ENCODE assay signal across 10 cellular contexts in the genomic region with DNA sequence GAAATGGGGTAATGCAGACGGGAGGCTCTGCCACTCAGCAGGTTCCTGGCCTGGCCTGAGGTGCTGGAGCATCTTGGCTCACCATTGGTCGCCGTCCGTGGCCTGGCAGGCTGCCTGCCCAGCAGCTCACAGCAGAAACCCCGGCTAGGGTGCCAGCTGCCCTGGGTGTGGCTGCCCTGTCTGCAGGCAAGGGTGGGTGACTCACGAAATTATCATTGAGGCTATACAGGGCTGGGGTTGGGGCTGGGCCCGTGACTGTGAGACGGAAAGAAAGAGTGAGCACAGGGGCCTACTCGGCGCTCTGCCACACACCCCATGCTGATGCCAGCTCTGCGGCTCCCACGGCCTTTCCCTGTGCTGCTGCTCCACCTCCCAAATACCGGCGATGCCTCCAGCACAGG. TPM values are rescaled to one million over a fixed set of nuclear protein-coding genes. Genes with fewer than 3 reads are reported as not detected.
A peak's percentile ranks its signal among the peaks of the same experiment; 100 is the strongest.
DNase-seq lines count a peak whose midpoint lies in the region; TF ChIP-seq lines count a peak whose summit lies in the region.
"Had no signal": no experiment of that assay in that cellular context is flagged by ENCODE, and none has a peak within 500 bp of the region (broad histone marks: within the 10 kb centered on the region; RNA-seq: fewer than 3 reads in every experiment).

No MANE protein-coding gene starts in this region.

- TF ChIP-seq CTCF in BE2C (IDR thresholded peaks at IDR 0.05; ENCODE audit: low read depth, low read length) (no peak), cardiac fibroblast (IDR thresholded peaks at IDR 0.05; ENCODE audit: low read depth, low read length) (no peak)

- no peaks in the 10 kb centered on the region for H3K27me3 ChIP-seq in BE2C
- H3K27me3 ChIP-seq: cardiac muscle cell had no signal

- DNase-seq in BE2C (peak; percentile 67), M059J (ENCODE audit: low read depth) (peak; percentile 97), cardiac fibroblast (ENCODE audit: low read depth in 2 of 2) (peak; percentile 75 to 81), mucosa of gallbladder (ENCODE audit: low spot score) (peak; percentile 73), NCI-H82 treated with DMSO at 0.1 percent for 48 hours (lab: John Stamatoyannopoulos, UW; ENCODE audit: unreplicated experiment) (no peak), NCI-H82 (lab: John Stamatoyannopoulos, UW) (no peak)
- DNase-seq in activated CD4-positive, CD25-positive, alpha-beta regulatory T cell treated with anti-CD3 and anti-CD28 coated beads, Interleukin-2, amount 50 U/mL, for 72 hours, result no peak
- no peak for DNase-seq in activated CD4-positive, CD25-positive, alpha-beta regulatory T cell (lab: John Stamatoyannopoulos, UW)

- H3K4me1 ChIP-seq in BE2C, result no peaks in the 10 kb centered on the region

- no peak overlapping the region for H3K4me3 ChIP-seq in BE2C (ENCODE audit: low read depth, low read length)
- no peak overlapping the region for H3K4me3 ChIP-seq in cardiac fibroblast (replicated peaks in 1 of 2; ENCODE audit: low read depth in 2 of 2, low read length in 2 of 2)
- H3K4me3 ChIP-seq: cardiac muscle cell, lung had no signal

- H3K9me3 ChIP-seq in BE2C, result no peaks in the 10 kb centered on the region

- H3K36me3 ChIP-seq in BE2C, result no peaks in the 10 kb centered on the region
- H3K36me3 ChIP-seq: cardiac muscle cell had no signal

RNA-seq across cellular contexts. Expression of a gene that starts 8.0 kb away (rescaled TPM):
- 0.93 TPM for polyA plus RNA-seq in BE2C (2012; ENCODE audit: insufficient read depth, insufficient read length, low read depth)
- total RNA-seq in M059J (2014; rRNA removed; shearing (Covaris generic)), result 0.15 TPM in 1 of 2 replicates, not detected in the other
- 0.09 TPM for total RNA-seq in mucosa of gallbladder
- polyA plus RNA-seq: cardiac muscle cell had no signal

Comparison
In these comparisons a context has a peak if more than half of its experiments do, and no peak if none do; other contexts are left out.
1. DNase-seq: peak in BE2C (single experiment), M059J (single experiment), cardiac fibroblast (2 of 2) and mucosa of gallbladder (single experiment); none in NCI-H82 treated with DMSO at 0.1 percent for 48 hours (single experiment), activated CD4-positive, CD25-positive, alpha-beta regulatory T cell treated with anti-CD3 and anti-CD28 coated beads, Interleukin-2, amount 50 U/mL, for 72 hours (single experiment), activated CD4-positive, CD25-positive, alpha-beta regulatory T cell (0 of 4) and NCI-H82 (single experiment).